ENCODE assay signal across 1 cellular context in genomic region chr19:4487572-4487971, GRCh38.
TF ChIP-seq lines count a peak whose summit lies in the region.

No MANE protein-coding gene starts in this region.

TF ChIP-seq in IMR-90, 13 proteins besides CTCF, POLR2A, EP300 and RAD21 (continued from another document):
- TF ChIP-seq MAFK (IDR thresholded peaks at IDR 0.05; ENCODE audit: low read depth, low read length) (no peak), FOS (IDR thresholded peaks at IDR 0.05; ENCODE audit: low read depth, low read length) (no peak), RFX5 (IDR thresholded peaks at IDR 0.05; ENCODE audit: low read depth, low read length) (no peak)
